Comparison of ENCODE assay signal across 15 cellular contexts in the genomic region with DNA sequence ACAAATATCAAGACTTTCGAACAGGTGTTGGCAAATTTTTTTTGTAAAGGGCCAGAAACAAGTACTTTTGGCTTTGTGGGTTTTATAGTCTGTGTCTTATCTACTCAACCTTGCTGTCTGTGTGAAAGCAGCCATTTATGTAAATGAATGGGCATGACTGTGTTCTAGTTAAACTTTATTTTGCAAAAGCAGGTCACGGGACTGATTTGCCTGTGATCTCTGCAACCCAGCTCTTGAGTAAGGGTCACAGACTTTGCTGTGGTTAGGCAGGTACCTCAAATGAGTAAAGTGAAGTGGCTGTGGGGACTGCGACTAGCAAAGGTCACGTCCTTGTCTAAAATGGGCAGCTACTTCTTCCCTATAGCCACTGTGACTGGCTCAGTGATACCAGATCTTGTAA.
DNase-seq lines count a peak whose midpoint lies in the region; ATAC-seq, FAIRE-seq and TF ChIP-seq lines count a peak whose summit lies in the region.
"Had no signal": no experiment of that assay in that cellular context is flagged by ENCODE, and none has a peak within 500 bp of the region (broad histone marks: within the 10 kb centered on the region; RNA-seq: fewer than 3 reads in every experiment).

No MANE protein-coding gene starts in this region.

- H3K27ac ChIP-seq in liver (ENCODE audit: low read depth in 1 of 2, low read length in 2 of 2), result no peak overlapping the region
- H3K27ac ChIP-seq in breast epithelium, result peak overlapping the region in 1 of 2 donors; percentile 56
- H3K27ac ChIP-seq: adrenal gland, upper lobe of left lung had no signal

- H3K9ac ChIP-seq in liver (ENCODE audit: low read depth in 1 of 2, low read length in 2 of 2), result no peak overlapping the region

- H3K9me3 ChIP-seq in liver (ENCODE audit: control insufficient read depth in 4 of 4, low read length in 3 of 4) (no peaks in the 10 kb centered on the region), breast epithelium (no peaks in the 10 kb centered on the region)
- H3K9me3 ChIP-seq: adrenal gland, upper lobe of left lung had no signal

- H3K4me1 ChIP-seq in liver (ENCODE audit: control insufficient read depth in 4 of 4, insufficient read depth in 4 of 4, low read length in 3 of 4), result no peaks in the 10 kb centered on the region
- peaks cover 0 to 5% of the 10 kb centered on the region in 2 donors for H3K4me1 ChIP-seq in breast epithelium
- H3K4me1 ChIP-seq: adrenal gland had no signal

- no peak for FAIRE-seq in GM19239 (lab: Jason Lieb, UNC)

- intact Hi-C loops in breast epithelium (cut with DNase I; ENCODE audit: low total_unique reads), result no loop called here

- 56% methylated on average over 4 of the region's 4 CpGs for WGBS in liver

- TF ChIP-seq CTCF in liver (IDR thresholded peaks at IDR 0.05; ENCODE audit: low read depth, low read length, missing input control), result no peak
- no peak for TF ChIP-seq CTCF in breast epithelium (IDR thresholded peaks at IDR 0.05)

- no peak for DNase-seq in SIG-M5 (lab: John Stamatoyannopoulos, UW)
- no peak for DNase-seq in GM19239 (ENCODE audit: insufficient read length, low spot score)
- no peak for DNase-seq in breast epithelium (ENCODE audit: low spot score in 2 of 2)
- DNase-seq: activated CD4-positive, alpha-beta T cell treated with anti-CD3 and anti-CD28 coated beads, Interleukin-2, amount 10 ng/mL, durations not matched to agents 24 days and 14 days; adrenal gland; DMS 273 treated with DMSO at 0.1 percent for 48 hours; HCEC 1CT; Kasumi-1; NCI-H1694 treated with DMSO at 0.1 percent for 48 hours; upper lobe of left lung had no signal

- peaks cover 0 to 5% (median 0%) of the 10 kb centered on the region in 4 donors for H3K36me3 ChIP-seq in liver (ENCODE audit: control insufficient read depth in 4 of 4, insufficient read depth in 3 of 4, low read depth in 1 of 4, low read length in 3 of 4)
- no peaks in the 10 kb centered on the region for H3K36me3 ChIP-seq in breast epithelium
- H3K36me3 ChIP-seq: adrenal gland had no signal

- no peak for TF ChIP-seq POLR2A in breast epithelium (IDR thresholded peaks at IDR 0.05)

- H3K4me3 ChIP-seq in liver (ENCODE audit: low read depth in 1 of 3, low read length in 3 of 3) (no peak overlapping the region), breast epithelium (no peak overlapping the region)
- H3K4me3 ChIP-seq: adrenal gland, upper lobe of left lung had no signal

- peak; percentile 96 for ATAC-seq in GM18907 (IDR thresholded peaks at IDR 0.05; ENCODE audit: unreplicated experiment)
- ATAC-seq in HG02642 (IDR thresholded peaks at IDR 0.05; ENCODE audit: poor library complexity, unreplicated experiment), result peak; percentile 69
- ATAC-seq in HG03442 (IDR thresholded peaks at IDR 0.05; ENCODE audit: unreplicated experiment), result peak; percentile 57
- no peak for ATAC-seq in GM18858 (IDR thresholded peaks at IDR 0.05; ENCODE audit: unreplicated experiment)

- TF ChIP-seq RAD21 in liver (IDR thresholded peaks at IDR 0.05), result no peak

- H3K27me3 ChIP-seq in liver (ENCODE audit: control insufficient read depth in 4 of 4, insufficient read depth in 4 of 4, low read length in 3 of 4) (no peaks in the 10 kb centered on the region), breast epithelium (no peaks in the 10 kb centered on the region)
- H3K27me3 ChIP-seq: adrenal gland, upper lobe of left lung had no signal

TF ChIP-seq in liver, 16 proteins besides CTCF, POLR2A, EP300 and RAD21:
- peak in 1 of 2 donors; percentile 49 for TF ChIP-seq HNF4A (conservative IDR thresholded peaks at IDR 0.05)
- no peak for TF ChIP-seq FOXA1 (IDR thresholded peaks at IDR 0.05)
- peak; percentile 33 for TF ChIP-seq SP1 (IDR thresholded peaks at IDR 0.05)
- TF ChIP-seq RXRA (IDR thresholded peaks at IDR 0.05), result peak in 1 of 2 donors; percentile 13
